9 cellular contexts compared by ENCODE assay signal in the genomic region with DNA sequence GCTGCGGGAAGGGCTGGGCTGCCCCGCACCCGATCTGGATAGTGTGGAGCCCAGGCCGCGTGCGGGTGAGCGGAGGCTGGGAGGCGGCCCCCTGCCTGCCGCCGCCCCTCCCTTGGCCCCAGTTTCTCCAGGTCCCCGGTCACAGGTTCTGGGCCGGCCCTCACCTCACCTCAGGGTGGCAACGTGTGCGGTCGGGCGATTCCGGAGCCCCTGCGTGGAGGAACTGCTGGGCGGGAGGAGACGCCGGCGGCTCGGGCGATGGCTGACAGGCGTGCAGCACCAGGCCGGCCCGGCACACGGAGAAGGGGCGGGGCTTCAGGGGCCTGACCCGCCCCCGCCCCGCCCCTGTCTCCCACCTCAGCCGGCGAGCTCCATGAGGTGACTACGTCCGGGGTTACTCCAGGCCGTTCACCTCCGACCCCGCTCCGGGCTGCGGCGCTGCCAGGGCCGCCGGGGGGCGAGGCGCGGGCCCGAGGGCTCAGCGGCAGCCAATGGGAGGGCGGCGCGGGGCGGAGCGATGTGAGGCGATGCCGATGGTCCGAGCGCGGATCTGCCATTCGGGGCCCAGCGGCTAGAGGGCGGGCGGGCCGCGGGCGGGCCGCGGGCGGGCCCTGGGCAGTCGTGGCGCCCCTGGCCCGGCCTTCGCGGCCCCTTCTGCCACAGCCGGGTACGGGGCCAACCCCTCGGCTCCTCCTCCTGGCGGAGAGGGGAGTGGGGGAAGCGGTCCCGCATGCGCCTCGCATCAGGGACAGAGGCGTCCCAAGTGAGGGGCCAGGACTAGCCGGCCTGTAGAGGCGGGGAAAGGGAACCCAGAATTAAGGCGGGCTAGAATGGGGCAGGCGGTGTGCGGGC. TPM values are rescaled to one million over a fixed set of nuclear protein-coding genes. Genes with fewer than 3 reads are reported as not detected.
DNase-seq lines count a peak whose midpoint lies in the region; ATAC-seq and TF ChIP-seq lines count a peak whose summit lies in the region.
"Had no signal": no experiment of that assay in that cellular context is flagged by ENCODE, and none has a peak within 500 bp of the region (broad histone marks: within the 10 kb centered on the region; RNA-seq: fewer than 3 reads in every experiment).

No MANE protein-coding gene starts in this region.

- H3K27me3 ChIP-seq in BJ (ENCODE audit: control insufficient read depth, insufficient read depth, low read length) (no peaks in the 10 kb centered on the region), colonic mucosa (no peaks in the 10 kb centered on the region)

- ATAC-seq in HG03432 (IDR thresholded peaks at IDR 0.05; ENCODE audit: unreplicated experiment), result peak; percentile 94

- peak overlapping the region; percentile 87 to 98 for H3K9ac ChIP-seq in colonic mucosa (ENCODE audit: low read depth in 2 of 2, low read length in 2 of 2)

- H3K27ac ChIP-seq in colonic mucosa, result peak overlapping the region; percentile 71

- TF ChIP-seq POLR2A in GM19193 (IDR thresholded peaks at IDR 0.05; ENCODE audit: extremely low read depth, insufficient read depth, insufficient read length), result peak; percentile 72

- H3K4me3 ChIP-seq in BJ (ENCODE audit: low read depth, low read length) (peak overlapping the region; percentile 85), colonic mucosa (peak overlapping the region; percentile 59)

- intact Hi-C loops in colonic mucosa (cut with DNase I), result no loop called here

- H3K4me1 ChIP-seq in colonic mucosa, result peaks cover 6% of the 10 kb centered on the region

- POLR2A ChIA-PET in BJ (lab: Charles Lee), result interaction anchor here (0.6 kb wide), 1 partner anchor 124 kb away, joined by 12 read pairs; no protein-coding TSS in a partner anchor

- TF ChIP-seq CTCF in BJ (IDR thresholded peaks at IDR 0.05; ENCODE audit: insufficient read depth, low read depth, low read length), result peak; percentile 12; the same call in 1 of the 2 replicates
- TF ChIP-seq CTCF in colonic mucosa (IDR thresholded peaks at IDR 0.05), result peak; percentile 27

- peak; percentile 59 for DNase-seq in BJ (ENCODE audit: low read depth)
- peak; percentile 88 for DNase-seq in NCI-H510A treated with DMSO at 0.1 percent for 48 hours (lab: John Stamatoyannopoulos, UW)
- DNase-seq in activated CD4-positive, alpha-beta T cell treated with anti-CD3 and anti-CD28 coated beads for 4 hours, result peak; percentile 85 to 86
- peak; percentile 95 for DNase-seq in colonic mucosa
- peak; percentile 97 for DNase-seq in left kidney (ENCODE audit: low read depth, low spot score)
- peak; percentile 93 for DNase-seq in stimulated activated CD4-positive, alpha-beta T cell treated with anti-CD3 and anti-CD28 coated beads, Interleukin-1b, Interleukin-23, amount 100 ng/mL, for 48 hours

- H3K36me3 ChIP-seq in BJ (ENCODE audit: control insufficient read depth, insufficient read depth, low read length) (no peaks in the 10 kb centered on the region), colonic mucosa (no peaks in the 10 kb centered on the region)

- CTCF ChIA-PET in BJ (lab: Yijun Ruan, JAX), result interaction anchor here (1.0 to 2.4 kb wide), 3 partner anchors 15 to 211 kb away, joined by 3 to 16 read pairs (median 3); no protein-coding TSS in a partner anchor

- no peaks in the 10 kb centered on the region for H3K9me3 ChIP-seq in colonic mucosa

RNA-seq across cellular contexts. Expression of gene C17orf78, which starts 16.7 kb away (rescaled TPM):
- polyA plus RNA-seq in BJ (2011; rRNA removed), result not detected in 2 replicates
- not detected in 2 replicates for polyA minus RNA-seq in BJ (2011; rRNA and poly(A)+ RNA removed)
- total RNA-seq in colonic mucosa, result not detected
- total RNA-seq: glomerular endothelial cell had no signal

RNA-seq across cellular contexts. Expression of gene ACACA, which starts 47.6 kb away (rescaled TPM):
- 26.9 and 32.4 TPM in 2 replicates for polyA plus RNA-seq in BJ (2011; rRNA removed)
- polyA minus RNA-seq in BJ (2011; rRNA and poly(A)+ RNA removed), result 58.8 and 77.3 TPM in 2 replicates
- 10 to 100 TPM; 59.5 to 72.6 TPM for total RNA-seq in colonic mucosa

RNA-seq across cellular contexts. Expression of gene TADA2A, which starts 47.6 kb away (rescaled TPM):
- 13.6 and 19.3 TPM in 2 replicates for polyA plus RNA-seq in BJ (2011; rRNA removed)
- 16.5 and 22.5 TPM in 2 replicates for polyA minus RNA-seq in BJ (2011; rRNA and poly(A)+ RNA removed)
- 10 to 100 TPM; 16.6 to 22.5 TPM for total RNA-seq in colonic mucosa

Comparison
In these comparisons a context has a peak if more than half of its experiments do, and no peak if none do; other contexts are left out.
1. Peak in every context shown above with its lines: DNase-seq, ATAC-seq, H3K4me3 ChIP-seq and H3K27ac ChIP-seq.